8 cellular contexts compared by ENCODE assay signal in the genomic region with DNA sequence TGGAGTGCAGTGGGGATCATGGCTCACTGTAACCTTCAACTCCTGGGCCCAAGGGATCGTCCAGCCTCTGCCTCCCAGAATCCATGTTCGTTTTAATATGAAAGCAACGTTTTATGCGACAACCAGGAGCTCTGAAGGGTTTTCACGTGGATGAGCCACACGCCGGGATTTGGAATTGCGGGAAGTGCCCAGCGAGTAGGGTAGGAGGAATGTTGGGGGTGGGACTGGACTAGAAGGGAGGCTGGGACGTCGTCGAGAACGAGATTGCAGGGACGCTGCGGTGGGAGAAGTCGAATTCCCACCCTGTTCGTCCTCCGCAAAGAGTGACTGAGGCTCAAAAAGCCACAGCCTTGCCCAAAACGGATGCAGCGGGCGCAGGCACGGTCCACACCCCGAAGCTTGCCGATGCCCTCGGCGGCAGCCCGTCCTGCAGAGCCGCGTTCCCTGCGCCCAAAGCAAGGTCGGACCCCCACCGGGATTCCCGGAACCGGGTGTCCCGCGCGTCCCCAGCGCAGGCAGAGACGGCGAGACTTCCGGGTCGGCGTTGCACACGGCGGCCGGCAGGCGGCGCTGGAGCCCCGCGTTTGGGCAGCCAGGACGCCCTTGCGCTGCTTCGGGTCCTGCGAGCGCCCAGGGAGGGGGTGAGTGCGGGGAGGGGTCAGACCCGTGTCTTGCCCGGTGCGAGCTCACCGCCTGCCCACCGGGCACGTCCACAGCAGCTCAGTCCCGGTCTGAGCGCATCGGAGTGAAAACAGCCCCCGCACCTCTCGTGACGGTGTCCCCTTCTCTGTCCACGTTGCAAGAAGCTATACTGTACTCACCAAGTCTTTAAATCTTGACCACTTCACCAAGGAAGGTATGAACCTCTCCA.
DNase-seq lines count a peak whose midpoint lies in the region; ATAC-seq and TF ChIP-seq lines count a peak whose summit lies in the region.

No MANE protein-coding gene starts in this region.

- no peaks in the 10 kb centered on the region for H3K36me3 ChIP-seq in kidney epithelial cell (ENCODE audit: control insufficient read depth, insufficient read depth, low read length)

- peak; percentile 64 for ATAC-seq in HG02938 (IDR thresholded peaks at IDR 0.05; ENCODE audit: unreplicated experiment)
- peak; percentile 84 for ATAC-seq in activated CD4-positive, CD25-positive, alpha-beta regulatory T cell treated with anti-CD3 and anti-CD28 coated beads, Interleukin-2, amount 50 U/mL, for 24 hours

- DNase-seq in NK-92 treated with Interleukin-12 subunit alpha and Interleukin-12 subunit beta, amount 100 ng/mL, for 24 hours (lab: John Stamatoyannopoulos, UW): peak; percentile 52
- DNase-seq in NK-92 (lab: John Stamatoyannopoulos, UW; ENCODE audit: unreplicated experiment): no peak
- DNase-seq in NCI-H2171 (lab: John Stamatoyannopoulos, UW): peak; percentile 47
- DNase-seq in cerebellar cortex (ENCODE audit: low spot score): peak; percentile 59
- no peak for DNase-seq in kidney epithelial cell (ENCODE audit: low read depth)
- peak; percentile 35 to 61 for DNase-seq in stimulated activated CD4-positive, alpha-beta T cell treated with anti-CD3 and anti-CD28 coated beads, Interleukin-1b, Interleukin-23, amount 100 ng/mL, for 1 hour (ENCODE audit: low read depth in 2 of 2)

- peak; percentile 71 for TF ChIP-seq CTCF in kidney epithelial cell (IDR thresholded peaks at IDR 0.05; ENCODE audit: insufficient read depth, low read length, poor library complexity, severe bottlenecking)

- H3K27me3 ChIP-seq in kidney epithelial cell (ENCODE audit: control insufficient read depth, insufficient read depth, low read length): peaks cover 2% of the 10 kb centered on the region

- H3K4me3 ChIP-seq in kidney epithelial cell (ENCODE audit: low read depth, low read length): peak overlapping the region; percentile 63

Comparison
In these comparisons a context has a peak if more than half of its experiments do, and no peak if none do; other contexts are left out.
1. DNase-seq: peak in NK-92 treated with Interleukin-12 subunit alpha and Interleukin-12 subunit beta, amount 100 ng/mL, for 24 hours (single experiment), NCI-H2171 (single experiment), cerebellar cortex (single experiment) and stimulated activated CD4-positive, alpha-beta T cell treated with anti-CD3 and anti-CD28 coated beads, Interleukin-1b, Interleukin-23, amount 100 ng/mL, for 1 hour (2 of 2); none in NK-92 (single experiment) and kidney epithelial cell (single experiment).